Comparison of ENCODE assay signal across 8 cellular contexts in the genomic region with DNA sequence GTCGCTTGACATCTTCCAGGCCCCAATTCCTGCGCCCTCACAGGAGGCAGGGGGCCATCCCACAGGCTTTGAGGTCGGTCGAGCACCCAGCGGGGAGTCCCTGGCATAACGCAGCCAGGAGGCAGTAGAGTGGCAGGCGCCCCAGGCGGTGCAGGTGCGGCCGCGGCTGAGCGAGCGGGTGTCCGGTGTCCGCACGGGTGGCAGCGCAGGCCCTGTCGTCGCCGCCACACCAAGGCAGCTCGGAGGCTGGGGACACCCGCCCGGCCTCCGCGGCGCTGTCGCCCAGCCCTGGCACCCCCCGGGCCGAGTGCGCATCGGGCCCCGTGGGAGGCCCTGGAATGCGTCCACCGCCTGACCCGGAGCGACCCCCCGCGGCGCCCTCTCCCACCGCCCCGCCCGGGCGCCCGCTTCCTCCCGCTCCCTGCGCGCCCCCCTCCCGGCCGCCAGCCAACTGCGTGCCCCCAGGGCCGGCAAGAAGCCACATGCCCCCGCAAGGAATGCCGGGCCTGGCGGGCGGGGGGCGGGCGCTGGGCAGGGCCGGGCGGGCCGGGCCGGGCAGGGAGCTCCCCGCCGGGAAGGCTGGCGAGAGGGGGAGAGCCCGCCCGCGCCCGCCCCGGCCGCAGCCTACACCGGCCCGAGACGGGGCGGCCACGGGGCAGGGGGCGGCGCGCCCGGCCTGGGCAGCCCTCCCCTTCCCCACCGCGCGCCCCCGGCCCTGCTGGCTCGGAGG. TPM values are rescaled to one million over a fixed set of nuclear protein-coding genes. Genes with fewer than 3 reads are reported as not detected.
A peak's percentile ranks its signal among the peaks of the same experiment; 100 is the strongest.
DNase-seq lines count a peak whose midpoint lies in the region; ATAC-seq and TF ChIP-seq lines count a peak whose summit lies in the region.

No MANE protein-coding gene starts in this region.

- peaks cover 18% of the 10 kb centered on the region for H3K27me3 Mint-ChIP-seq in CD8-positive, alpha-beta T cell (ENCODE audit: low read depth)

- POLR2A ChIA-PET in CD8-positive, alpha-beta T cell (lab: Charles Lee), result no interaction called here
- POLR2A ChIA-PET in HEK293T (lab: Yijun Ruan, JAX), result interaction anchor here (0.9 to 1.7 kb wide), 5 partner anchors 9 to 33 kb away, joined by 3 to 5 read pairs (median 5); a partner anchor contains a TSS

- H3K4me1 ChIP-seq in CD8-positive, alpha-beta T cell (ENCODE audit: insufficient read depth, low read length), result peaks cover 6% of the 10 kb centered on the region
- peaks cover 9 to 12% of the 10 kb centered on the region in 2 donors for H3K4me1 ChIP-seq in mucosa of rectum (ENCODE audit: control insufficient read depth in 2 of 2, insufficient read depth in 2 of 2, low read length in 2 of 2)

- CTCF ChIA-PET in CD8-positive, alpha-beta T cell (lab: Charles Lee), result no interaction called here
- CTCF ChIA-PET in HEK293T (lab: Yijun Ruan, JAX), result no interaction called here

- no peak overlapping the region for H2AFZ ChIP-seq in SU-DHL-6 (ENCODE audit: low read depth, low read length, severe bottlenecking)

- TF ChIP-seq CTCF in CD8-positive, alpha-beta T cell (IDR thresholded peaks at IDR 0.05), result no peak
- TF ChIP-seq CTCF in SU-DHL-6 (IDR thresholded peaks at IDR 0.05; ENCODE audit: insufficient read depth, low read length, poor library complexity, severe bottlenecking), result no peak
- TF ChIP-seq CTCF in epithelial cell of proximal tubule (conservative IDR thresholded peaks at IDR 0.05; ENCODE audit: low read depth, low read length), result peak; percentile 56

- H3K27ac ChIP-seq in CD8-positive, alpha-beta T cell (ENCODE audit: low read depth, low read length), result no peak overlapping the region
- H3K27ac ChIP-seq in SU-DHL-6 (ENCODE audit: low read depth, low read length) (no peak overlapping the region), mucosa of rectum (ENCODE audit: low read depth in 2 of 2, low read length in 2 of 2) (peak overlapping the region; percentile 58 to 63)

- H3K4me2 ChIP-seq in SU-DHL-6 (ENCODE audit: low read depth, low read length, poor library complexity, severe bottlenecking), result peak overlapping the region; percentile 2

- no peaks in the 10 kb centered on the region for H3K9me3 Mint-ChIP-seq in CD8-positive, alpha-beta T cell

- H4K20me1 ChIP-seq in SU-DHL-6 (ENCODE audit: low read depth, low read length), result no peaks in the 10 kb centered on the region

- intact Hi-C loops in CD8-positive, alpha-beta T cell (cut with DNase I, micrococcal nuclease), result no loop called here

- no peaks in the 10 kb centered on the region for H3F3A ChIP-seq in SU-DHL-6 (ENCODE audit: insufficient read depth)

- H3K27me3 ChIP-seq in CD8-positive, alpha-beta T cell (ENCODE audit: insufficient read depth, low read length), result no peaks in the 10 kb centered on the region
- no peaks in the 10 kb centered on the region for H3K27me3 ChIP-seq in SU-DHL-6 (ENCODE audit: low read length)
- no peaks in the 10 kb centered on the region for H3K27me3 ChIP-seq in mucosa of rectum (ENCODE audit: control insufficient read depth in 2 of 2, insufficient read depth in 2 of 2, low read length in 2 of 2)

- H3K36me3 Mint-ChIP-seq in CD8-positive, alpha-beta T cell, result peaks cover 5% of the 10 kb centered on the region

- no peak for DNase-seq in CD8-positive, alpha-beta T cell
- DNase-seq in HEK293T (ENCODE audit: extremely low spot score) (peak; percentile 64), epithelial cell of proximal tubule (ENCODE audit: low read depth) (no peak), foreskin melanocyte (no peak)
- DNase-seq in stimulated activated CD4-positive, alpha-beta T cell treated with anti-CD3 and anti-CD28 coated beads, Interleukin-4, amount 100 ng/mL, for 24 hours, result no peak
- DNase-seq in effector CD8-positive, alpha-beta T cell (lab: John Stamatoyannopoulos, UW), result no peak

- peaks cover 6% of the 10 kb centered on the region for H3K36me3 ChIP-seq in CD8-positive, alpha-beta T cell (ENCODE audit: insufficient read depth, low read length)
- H3K36me3 ChIP-seq in SU-DHL-6 (ENCODE audit: low read length) (no peaks in the 10 kb centered on the region), mucosa of rectum (ENCODE audit: control insufficient read depth in 2 of 2, insufficient read depth in 2 of 2, low read length in 2 of 2) (peaks cover 6 to 9% of the 10 kb centered on the region in 2 donors)

- no peaks in the 10 kb centered on the region for H3K9me3 ChIP-seq in CD8-positive, alpha-beta T cell (ENCODE audit: low read length)
- H3K9me3 ChIP-seq in SU-DHL-6 (ENCODE audit: insufficient read depth, low read length) (no peaks in the 10 kb centered on the region), mucosa of rectum (ENCODE audit: control insufficient read depth in 2 of 2, low read length in 2 of 2) (no peaks in the 10 kb centered on the region)

- peaks cover 21% of the 10 kb centered on the region for H3K4me1 Mint-ChIP-seq in CD8-positive, alpha-beta T cell (ENCODE audit: low read depth)

- H3K9me2 ChIP-seq in SU-DHL-6 (replicated peaks; ENCODE audit: insufficient read depth, low read length), result no peaks in the 10 kb centered on the region

- ATAC-seq in CD8-positive, alpha-beta T cell, result peak; percentile 19

- no peak overlapping the region for H3K9ac ChIP-seq in SU-DHL-6 (ENCODE audit: low read length)
- H3K9ac ChIP-seq in mucosa of rectum (ENCODE audit: low read depth in 1 of 2, low read length in 2 of 2), result peak overlapping the region; percentile 38 to 76

- no peaks in the 10 kb centered on the region for H3K79me2 ChIP-seq in SU-DHL-6 (ENCODE audit: insufficient read depth, low read length)

- H3K4me3 Mint-ChIP-seq in CD8-positive, alpha-beta T cell, result peak overlapping the region; percentile 83

- H3K27ac Mint-ChIP-seq in CD8-positive, alpha-beta T cell, result no peak overlapping the region

- peak overlapping the region; percentile 33 for H3K4me3 ChIP-seq in CD8-positive, alpha-beta T cell (ENCODE audit: low read depth, low read length)
- no peak overlapping the region for H3K4me3 ChIP-seq in SU-DHL-6 (ENCODE audit: insufficient read depth, low read length, poor library complexity, severe bottlenecking)
- H3K4me3 ChIP-seq in epithelial cell of proximal tubule (ENCODE audit: low read depth, low read length), result peak overlapping the region; percentile 62
- peak overlapping the region; percentile 63 to 66 for H3K4me3 ChIP-seq in mucosa of rectum (ENCODE audit: low read length in 2 of 2)

TF ChIP-seq in HEK293T, 16 proteins besides CTCF, POLR2A, EP300 and RAD21:
- TF ChIP-seq FOXK2 (IDR thresholded peaks at IDR 0.05), result no peak
- TF ChIP-seq, protein P1, sequence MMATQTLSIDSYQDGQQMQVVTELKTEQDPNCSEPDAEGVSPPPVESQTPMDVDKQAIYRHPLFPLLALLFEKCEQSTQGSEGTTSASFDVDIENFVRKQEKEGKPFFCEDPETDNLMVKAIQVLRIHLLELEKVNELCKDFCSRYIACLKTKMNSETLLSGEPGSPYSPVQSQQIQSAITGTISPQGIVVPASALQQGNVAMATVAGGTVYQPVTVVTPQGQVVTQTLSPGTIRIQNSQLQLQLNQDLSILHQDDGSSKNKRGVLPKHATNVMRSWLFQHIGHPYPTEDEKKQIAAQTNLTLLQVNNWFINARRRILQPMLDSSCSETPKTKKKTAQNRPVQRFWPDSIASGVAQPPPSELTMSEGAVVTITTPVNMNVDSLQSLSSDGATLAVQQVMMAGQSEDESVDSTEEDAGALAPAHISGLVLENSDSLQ (IDR thresholded peaks at IDR 0.05), result peak; percentile 21; the same call in 1 of the 2 replicates

RNA-seq across cellular contexts. Expression of a gene that starts 33.9 kb away (rescaled TPM):
- total RNA-seq in CD8-positive, alpha-beta T cell, result 1 to 10 TPM; 2.4 to 3.6 TPM
- 4.6 and 6.7 TPM in 2 replicates for total RNA-seq in epithelial cell of proximal tubule

Comparison
In these comparisons a context has a peak if more than half of its experiments do, and no peak if none do; other contexts are left out.
1. H3K27ac ChIP-seq: peak in mucosa of rectum (2 of 2); none in CD8-positive, alpha-beta T cell (single experiment) and SU-DHL-6 (single experiment).